30 cellular contexts compared by ENCODE assay signal in the genomic region with DNA sequence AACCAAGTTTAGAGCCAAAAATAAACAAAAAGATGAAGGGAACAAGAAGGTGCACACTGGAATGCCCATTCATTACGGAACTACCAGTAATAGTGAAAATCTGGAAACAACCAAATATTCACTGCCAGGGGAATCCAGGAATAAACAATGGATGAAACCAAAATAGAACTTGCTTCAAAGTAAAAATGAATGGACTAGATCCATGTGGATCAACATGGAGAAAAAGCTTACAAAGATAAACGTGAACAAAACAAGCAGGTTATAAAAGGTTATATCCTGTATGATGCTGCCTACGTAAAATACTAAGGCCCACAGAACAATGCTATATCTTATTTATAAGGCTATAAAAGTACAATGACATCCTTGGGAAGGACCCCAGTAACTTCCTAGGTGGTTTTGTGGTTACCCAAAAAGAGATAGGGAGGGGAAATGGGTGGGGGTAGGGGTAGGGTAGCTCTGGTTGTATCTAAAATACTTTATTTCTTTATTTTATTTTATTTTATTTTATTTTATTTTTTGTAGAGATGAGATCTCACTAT. TPM values are rescaled to one million over a fixed set of nuclear protein-coding genes. Genes with fewer than 3 reads are reported as not detected.
DNase-seq lines count a peak whose midpoint lies in the region; ATAC-seq, FAIRE-seq and TF ChIP-seq lines count a peak whose summit lies in the region.
"Had no signal": no experiment of that assay in that cellular context is flagged by ENCODE, and none has a peak within 500 bp of the region (broad histone marks: within the 10 kb centered on the region; RNA-seq: fewer than 3 reads in every experiment).

No MANE protein-coding gene starts in this region.

- in situ Hi-C loops in GM12878 (cut with MboI) = no loop called here

- no TSS peak for BruUV-seq in GM12878 (replicated peaks; lab: Mats Ljungman, UMichigan)

- intact Hi-C loops in GM12878 (cut with micrococcal nuclease; ENCODE audit: unreplicated experiment) = loop anchor here (10.0 kb wide), 1 partner anchor 259 kb away; no protein-coding TSS in a partner anchor
- intact Hi-C loops in naive thymus-derived CD4-positive, alpha-beta T cell (cut with micrococcal nuclease) = no loop called here

- H3K4me3 Mint-ChIP-seq in naive thymus-derived CD4-positive, alpha-beta T cell = peak overlapping the region in 2 of 10 donors; percentile 7 to 27
- no peak overlapping the region for H3K4me3 Mint-ChIP-seq in T-helper 17 cell
- H3K4me3 Mint-ChIP-seq: CD8-positive, alpha-beta memory T cell had no signal

- peaks cover 0 to 12% (median 4%) of the 10 kb centered on the region in 5 donors for H3K36me3 Mint-ChIP-seq in naive thymus-derived CD4-positive, alpha-beta T cell
- peaks cover 5% of the 10 kb centered on the region for H3K36me3 Mint-ChIP-seq in T-helper 17 cell (ENCODE audit: low read depth)
- H3K36me3 Mint-ChIP-seq: CD4-positive, alpha-beta memory T cell had no signal

- TF ChIP-seq RAD21 in GM12878 (IDR thresholded peaks at IDR 0.05; ENCODE audit: insufficient read depth, low read depth, low read length) = no peak

- ATAC-seq in GM12878 = no peak
- no peak for ATAC-seq in naive thymus-derived CD4-positive, alpha-beta T cell
- ATAC-seq in T-helper 17 cell = no peak

- H3K27me3 ChIP-seq in BLaER1 = no peaks in the 10 kb centered on the region
- no peaks in the 10 kb centered on the region for H3K27me3 ChIP-seq in GM12878 (replicated peaks in 1 of 2; ENCODE audit: control insufficient read depth in 2 of 2, insufficient read depth in 2 of 2, low read length in 1 of 2)
- H3K27me3 ChIP-seq in naive thymus-derived CD4-positive, alpha-beta T cell (ENCODE audit: control insufficient read depth in 2 of 2, insufficient read depth in 2 of 2, low read length in 2 of 2) = no peaks in the 10 kb centered on the region

- H3K4me3 ChIP-seq in BLaER1 (no peak overlapping the region), HEK293 (ENCODE audit: low read depth, low read length) (no peak overlapping the region), GM12878 (no peak overlapping the region)
- no peak overlapping the region for H3K4me3 ChIP-seq in naive thymus-derived CD4-positive, alpha-beta T cell (ENCODE audit: low read length)
- H3K4me3 ChIP-seq: BLaER1 treated with 17β-estradiol and CSF1 and Interleukin-3, amounts not matched to agents 10 nM and 100 nM had no signal

- H4K20me1 ChIP-seq in BLaER1 = no peaks in the 10 kb centered on the region
- no peaks in the 10 kb centered on the region for H4K20me1 ChIP-seq in GM12878 (ENCODE audit: control insufficient read depth, insufficient read depth)

- POLR2A ChIA-PET in HEK293 (lab: Yijun Ruan, JAX) = no interaction called here
- POLR2A ChIA-PET in GM12878 (lab: Charles Lee) = interaction anchor here (0.5 kb wide), 1 partner anchor 16 kb away, joined by 3 read pairs; no protein-coding TSS in a partner anchor
- POLR2A ChIA-PET in naive thymus-derived CD4-positive, alpha-beta T cell (lab: Charles Lee) = no interaction called here

- peaks cover 0 to 16% (median 1%) of the 10 kb centered on the region in 11 donors for H3K9me3 Mint-ChIP-seq in naive thymus-derived CD4-positive, alpha-beta T cell

- H3K27ac ChIP-seq in BLaER1 = no peak overlapping the region
- no peak overlapping the region for H3K27ac ChIP-seq in HEK293 (ENCODE audit: extremely low read depth, low read depth, low read length)
- no peak overlapping the region for H3K27ac ChIP-seq in GM12878 (ENCODE audit: control insufficient read depth, insufficient read depth)
- no peak overlapping the region for H3K27ac ChIP-seq in naive thymus-derived CD4-positive, alpha-beta T cell (ENCODE audit: low read depth, low read length)
- H3K27ac ChIP-seq: 22Rv1; BLaER1 treated with 17β-estradiol and CSF1 and Interleukin-3, amounts not matched to agents 10 nM and 100 nM; C4-2B had no signal

- RAD21 ChIA-PET in GM12878 (lab: Charles Lee; ENCODE audit: unreplicated experiment) = interaction anchor here (0.8 kb wide), 1 partner anchor 45 kb away, joined by 3 read pairs; no protein-coding TSS in a partner anchor

- FAIRE-seq in GM12878 (lab: Jason Lieb, UNC) = no peak
- FAIRE-seq: A204.1, GM12891, GM19239 had no signal

- H3K9ac ChIP-seq in BLaER1 = no peak overlapping the region
- no peak overlapping the region for H3K9ac ChIP-seq in GM12878 (ENCODE audit: control insufficient read depth, insufficient read depth, low read length)
- H3K9ac ChIP-seq: BLaER1 treated with 17β-estradiol and CSF1 and Interleukin-3, amounts not matched to agents 10 nM and 100 nM had no signal

- WGBS in GM12878 (ENCODE audit: insufficient coverage, insufficient replicate concordance, low lambda C conversion rate, missing lambda C conversion rate) = 78% methylated on average over 3 of the region's 3 CpGs

- SMC1A ChIA-PET in GM12878 (lab: Charles Lee; ENCODE audit: uncharacterized antibody, unreplicated experiment) = interaction anchor here (1.6 to 2.9 kb wide), 2 partner anchors 12 to 42 kb away, joined by 6 to 19 read pairs; no protein-coding TSS in a partner anchor

- H3K4me2 ChIP-seq in BLaER1 (peak overlapping the region; percentile 37), GM12878 (ENCODE audit: control insufficient read depth, insufficient read depth) (no peak overlapping the region)

- CTCF ChIA-PET in HEK293 (lab: Yijun Ruan, JAX) (no interaction called here), GM12878 (lab: Yijun Ruan, JAX) (interaction anchor here (0.7 to 10.7 kb wide), 4 partner anchors 31 to 72 kb away, joined by 3 to 95 read pairs (median 37); no protein-coding TSS in a partner anchor)
- CTCF ChIA-PET in naive thymus-derived CD4-positive, alpha-beta T cell (lab: Charles Lee) = interaction anchor here (0.7 kb wide), 1 partner anchor 11 kb away, joined by 3 read pairs; no protein-coding TSS in a partner anchor

- TF ChIP-seq CTCF in HEK293 (tag by site-specific recombination; IDR thresholded peaks at IDR 0.05) = no peak
- no peak for TF ChIP-seq CTCF in GM12878 (IDR thresholded peaks at IDR 0.05 in 2 of 3, conservative IDR thresholded peaks at IDR 0.05 in 1 of 3; ENCODE audit: control insufficient read depth in 2 of 3, extremely low read depth in 1 of 3, insufficient read depth in 1 of 3, low read depth in 3 of 3, low read length in 3 of 3)

- no peaks in the 10 kb centered on the region for H3K36me3 ChIP-seq in BLaER1
- H3K36me3 ChIP-seq in HEK293 (ENCODE audit: control insufficient read depth in 2 of 2, insufficient read depth in 1 of 2, low read length in 2 of 2) = no peaks in the 10 kb centered on the region
- H3K36me3 ChIP-seq in GM12878 (ENCODE audit: control insufficient read depth in 2 of 2, insufficient read depth in 2 of 2, low read length in 1 of 2) = no peaks in the 10 kb centered on the region
- H3K36me3 ChIP-seq in naive thymus-derived CD4-positive, alpha-beta T cell (ENCODE audit: control insufficient read depth in 2 of 3, insufficient read depth in 3 of 3, low read length in 3 of 3) = no peaks in the 10 kb centered on the region
- H3K36me3 ChIP-seq: BE2C; BLaER1 treated with 17β-estradiol and CSF1 and Interleukin-3, amounts not matched to agents 10 nM and 100 nM had no signal

- peaks cover 34% of the 10 kb centered on the region for H3K4me1 ChIP-seq in BLaER1
- H3K4me1 ChIP-seq in HEK293 (ENCODE audit: control insufficient read depth, insufficient read depth, low read length) = peaks cover 5% of the 10 kb centered on the region
- peaks cover 49% of the 10 kb centered on the region for H3K4me1 ChIP-seq in GM12878 (ENCODE audit: control insufficient read depth, insufficient read depth, low read length)
- no peaks in the 10 kb centered on the region for H3K4me1 ChIP-seq in naive thymus-derived CD4-positive, alpha-beta T cell (ENCODE audit: control insufficient read depth in 2 of 2, insufficient read depth in 2 of 2, low read length in 2 of 2)
- H3K4me1 ChIP-seq: BE2C had no signal

- no peak for DNase-seq in GM12878 (ENCODE audit: low read depth, low spot score)
- DNase-seq in naive thymus-derived CD4-positive, alpha-beta T cell = peak in 5 of 9 donors; percentile 2 to 18 (median 9)
- DNase-seq in T-helper 17 cell = no peak
- DNase-seq in T-helper 9 cell = no peak
- no peak for DNase-seq in cerebellar cortex (ENCODE audit: low spot score)
- DNase-seq in NCI-H1436 (lab: John Stamatoyannopoulos, UW) = no peak
- DNase-seq: ACHN; BE2C; CD4-positive, alpha-beta memory T cell; CD8-positive, alpha-beta memory T cell; COR-L47; DMS 273 treated with DMSO at 0.1 percent for 48 hours; DMS153; DMS53; DMS79; DND-41; EL; GDM1 had no signal

- peaks cover 3 to 41% (median 31%) of the 10 kb centered on the region in 7 donors for H3K4me1 Mint-ChIP-seq in naive thymus-derived CD4-positive, alpha-beta T cell
- H3K4me1 Mint-ChIP-seq in T-helper 17 cell = peaks cover 32% of the 10 kb centered on the region

- TF ChIP-seq POLR2A in GM12878 (IDR thresholded peaks at IDR 0.05; ENCODE audit: low read depth, low read length) = no peak

- H2AFZ ChIP-seq in GM12878 (ENCODE audit: control insufficient read depth, low read depth, low read length) = no peak overlapping the region

- H3K27me3 Mint-ChIP-seq in naive thymus-derived CD4-positive, alpha-beta T cell = peaks cover 32 to 66% (median 51%) of the 10 kb centered on the region in 5 donors
- H3K27me3 Mint-ChIP-seq in T-helper 17 cell = peaks cover 55% of the 10 kb centered on the region

- TF ChIP-seq EP300 in GM12878 (IDR thresholded peaks at IDR 0.05; ENCODE audit: borderline replicate concordance in 1 of 2, control insufficient read depth in 1 of 2, low read depth in 2 of 2, low read length in 2 of 2) = no peak

- H3K27ac Mint-ChIP-seq in naive thymus-derived CD4-positive, alpha-beta T cell = no peak overlapping the region
- no peak overlapping the region for H3K27ac Mint-ChIP-seq in T-helper 17 cell
- H3K27ac Mint-ChIP-seq: CD4-positive, alpha-beta memory T cell; CD8-positive, alpha-beta memory T cell had no signal

- H3K79me2 ChIP-seq in GM12878 (ENCODE audit: control insufficient read depth, insufficient read depth, low read length) = no peaks in the 10 kb centered on the region

- peaks cover 6% of the 10 kb centered on the region for H3K9me3 ChIP-seq in BLaER1
- no peaks in the 10 kb centered on the region for H3K9me3 ChIP-seq in HEK293 (ENCODE audit: control insufficient read depth, insufficient read depth, low read depth, low read length)
- H3K9me3 ChIP-seq in GM12878 (replicated peaks; ENCODE audit: control insufficient read depth, insufficient read depth, low read length) = no peaks in the 10 kb centered on the region; the same call in 1 of the 3 replicates
- no peaks in the 10 kb centered on the region for H3K9me3 ChIP-seq in naive thymus-derived CD4-positive, alpha-beta T cell (ENCODE audit: control insufficient read depth in 2 of 3, low read length in 3 of 3)
- H3K9me3 ChIP-seq in T-helper 17 cell (ENCODE audit: control insufficient read depth, low read length, poor library complexity, severe bottlenecking) = no peaks in the 10 kb centered on the region
- H3K9me3 ChIP-seq: BE2C had no signal

RNA-seq across cellular contexts. Expression of gene CCL22, which starts 12.8 kb away (rescaled TPM):
- total RNA-seq in GM12878 (2013; cell fraction: nucleolus; rRNA removed) = 217 and 243 TPM in 2 replicates
- total RNA-seq in GM12878 (2014; rRNA removed) (114 and 118 TPM in 2 replicates), GM12878 (2014; rRNA removed; fragmentation: Illumina TruSeq; extraction: Trizol) (132 and 137 TPM in 2 replicates), GM12878 (2021) (704 and 775 TPM in 2 replicates), T-helper 17 cell (not detected)
- polyA plus RNA-seq in GM12878 (2011; ENCODE audit: low read depth) = 191 TPM
- polyA plus RNA-seq in GM12878 (2011; rRNA removed) (14.5 and 38.0 TPM in 2 replicates), GM12878 (2014; fragmentation: Illumina TruSeq; extraction: Trizol) (508 and 540 TPM in 2 replicates), GM12878 (2014; fragmentation: Nextera tagmentation; extraction: Ambion mirVana) (100 to 1,000 TPM; 581 to 591 TPM), GM12878 (2014; rRNA removed) (221 and 240 TPM in 2 replicates), GM12878 (2016; fragmentation: Nextera tagmentation; extraction: Ambion mirVana) (100 to 1,000 TPM; 347 to 350 TPM)
- 34.6 and 58.9 TPM in 2 replicates for polyA plus RNA-seq in GM12878 (2011; cell fraction: cytosol; rRNA removed)
- polyA plus RNA-seq in GM12878 (2011; cell fraction: nucleus; rRNA removed) = 20.6 TPM in 2 replicates
- polyA plus RNA-seq in GM12878 (2012) = 240 and 288 TPM in 2 replicates
- polyA minus RNA-seq in GM12878 (2011; rRNA and poly(A)+ RNA removed) = 35.3 and 36.7 TPM in 2 replicates
- 35.0 and 39.2 TPM in 2 replicates for polyA minus RNA-seq in GM12878 (2011; cell fraction: cytosol; rRNA and poly(A)+ RNA removed)
- 4.6 and 6.1 TPM in 2 replicates for polyA minus RNA-seq in GM12878 (2011; cell fraction: nucleus; rRNA and poly(A)+ RNA removed)
- 1 to 10 TPM in 1 of 5 experiments, under 1 TPM in 3, not detected in 1; 0.17 to 1.9 (median 0.48) TPM for total RNA-seq in naive thymus-derived CD4-positive, alpha-beta T cell
- not detected for polyA plus RNA-seq in naive thymus-derived CD4-positive, alpha-beta T cell
- total RNA-seq: A673, Daoy, G401 had no signal
- polyA plus RNA-seq: AG04450; CD4-positive, alpha-beta memory T cell; CD8-positive, alpha-beta memory T cell had no signal

RNA-seq across cellular contexts. Expression of gene CX3CL1, which starts 26.6 kb away (rescaled TPM):
- total RNA-seq in GM12878 (2013; cell fraction: nucleolus; rRNA removed) = 17.2 and 19.8 TPM in 2 replicates
- 0.68 and 1.1 TPM in 2 replicates for total RNA-seq in GM12878 (2014; rRNA removed)
- total RNA-seq in GM12878 (2014; rRNA removed; fragmentation: Illumina TruSeq; extraction: Trizol) = 0.31 and 0.41 TPM in 2 replicates
- total RNA-seq in GM12878 (2021) = 0.77 and 1.2 TPM in 2 replicates
- polyA plus RNA-seq in GM12878 (2011; ENCODE audit: low read depth) = 0.16 TPM
- polyA plus RNA-seq in GM12878 (2011; rRNA removed) = 0.59 and 1.2 TPM in 2 replicates
- 1.5 and 1.9 TPM in 2 replicates for polyA plus RNA-seq in GM12878 (2011; cell fraction: cytosol; rRNA removed)
- polyA plus RNA-seq in GM12878 (2011; cell fraction: nucleus; rRNA removed) = 2.1 and 2.6 TPM in 2 replicates
- 0.16 and 0.38 TPM in 2 replicates for polyA plus RNA-seq in GM12878 (2012)
- polyA plus RNA-seq in GM12878 (2014; fragmentation: Illumina TruSeq; extraction: Trizol) = 0.48 and 0.60 TPM in 2 replicates
- polyA plus RNA-seq in GM12878 (2014; fragmentation: Nextera tagmentation; extraction: Ambion mirVana) = under 1 TPM; 0.03 to 0.05 TPM
- 0.63 and 1.2 TPM in 2 replicates for polyA plus RNA-seq in GM12878 (2014; rRNA removed)
- polyA plus RNA-seq in GM12878 (2016; fragmentation: Nextera tagmentation; extraction: Ambion mirVana) = under 1 TPM; 0.16 to 0.18 TPM
- polyA minus RNA-seq in GM12878 (2011; rRNA and poly(A)+ RNA removed) = 1.4 and 2.1 TPM in 2 replicates
- 0.40 and 0.94 TPM in 2 replicates for polyA minus RNA-seq in GM12878 (2011; cell fraction: cytosol; rRNA and poly(A)+ RNA removed)
- polyA minus RNA-seq in GM12878 (2011; cell fraction: nucleus; rRNA and poly(A)+ RNA removed) = 0.60 and 0.77 TPM in 2 replicates
- not detected for total RNA-seq in naive thymus-derived CD4-positive, alpha-beta T cell
- polyA plus RNA-seq in naive thymus-derived CD4-positive, alpha-beta T cell = not detected
- total RNA-seq in T-helper 17 cell = not detected
- total RNA-seq: A673; CD4-positive, alpha-beta memory T cell; CD8-positive, alpha-beta memory T cell; G401 had no signal
- polyA plus RNA-seq: CD4-positive, alpha-beta memory T cell; CD8-positive, alpha-beta memory T cell had no signal

RNA-seq across cellular contexts. Expression of gene CCL17, which starts 58.8 kb away (rescaled TPM):
- total RNA-seq in GM12878 (2013; cell fraction: nucleolus; rRNA removed) = not detected in 2 replicates
- total RNA-seq in GM12878 (2014; rRNA removed) (66.1 and 72.0 TPM in 2 replicates), GM12878 (2014; rRNA removed; fragmentation: Illumina TruSeq; extraction: Trizol) (54.8 and 54.9 TPM in 2 replicates), GM12878 (2021) (33.1 and 39.5 TPM in 2 replicates), T-helper 17 cell (not detected)
- 5.6 TPM for polyA plus RNA-seq in GM12878 (2011; ENCODE audit: low read depth)
- polyA plus RNA-seq in GM12878 (2011; rRNA removed) (0.92 and 1.2 TPM in 2 replicates), GM12878 (2014; fragmentation: Illumina TruSeq; extraction: Trizol) (26.2 and 55.9 TPM in 2 replicates), GM12878 (2014; fragmentation: Nextera tagmentation; extraction: Ambion mirVana) (10 to 100 TPM; 26.4 to 31.2 TPM), GM12878 (2014; rRNA removed) (84.9 and 107 TPM in 2 replicates), GM12878 (2016; fragmentation: Nextera tagmentation; extraction: Ambion mirVana) (10 to 100 TPM; 28.3 to 35.2 TPM)
- polyA plus RNA-seq in GM12878 (2011; cell fraction: cytosol; rRNA removed) = 2.1 and 2.4 TPM in 2 replicates
- 0.59 and 1.1 TPM in 2 replicates for polyA plus RNA-seq in GM12878 (2011; cell fraction: nucleus; rRNA removed)
- polyA plus RNA-seq in GM12878 (2012) = 7.4 and 18.5 TPM in 2 replicates
- not detected in 2 replicates for polyA minus RNA-seq in GM12878 (2011; rRNA and poly(A)+ RNA removed)
- not detected in 2 replicates for polyA minus RNA-seq in GM12878 (2011; cell fraction: cytosol; rRNA and poly(A)+ RNA removed)
- not detected in 2 replicates for polyA minus RNA-seq in GM12878 (2011; cell fraction: nucleus; rRNA and poly(A)+ RNA removed)
- total RNA-seq in naive thymus-derived CD4-positive, alpha-beta T cell = under 1 TPM in 1 of 5 experiments, not detected in 4; 0.60 TPM
- polyA plus RNA-seq in naive thymus-derived CD4-positive, alpha-beta T cell = not detected
- total RNA-seq: A673; CD4-positive, alpha-beta memory T cell; Daoy; G401 had no signal
- polyA plus RNA-seq: AG04450; CD4-positive, alpha-beta memory T cell; CD8-positive, alpha-beta memory T cell had no signal

Comparison
In these comparisons a context has a peak if more than half of its experiments do, and no peak if none do; other contexts are left out.
1. DNase-seq: peak in naive thymus-derived CD4-positive, alpha-beta T cell (5 of 9); none in GM12878 (single experiment), T-helper 17 cell (0 of 3), T-helper 9 cell (single experiment), cerebellar cortex (single experiment) and NCI-H1436 (single experiment).
2. RNA of gene CCL22, which starts 12.8 kb away (total RNA-seq): 114 to 775 TPM in GM12878; 0.17 to 1.9 TPM in naive thymus-derived CD4-positive, alpha-beta T cell and not detected in T-helper 17 cell; every median in the first group is over 10 times any median in the second.